Comparison of ENCODE assay signal across 13 cellular contexts in genomic region chr6:144664947-144665346, GRCh38.
DNase-seq lines count a peak whose midpoint lies in the region; ATAC-seq and TF ChIP-seq lines count a peak whose summit lies in the region.
"Had no signal": no experiment of that assay in that cellular context is flagged by ENCODE, and none has a peak within 500 bp of the region (broad histone marks: within the 10 kb centered on the region; RNA-seq: fewer than 3 reads in every experiment).

No MANE protein-coding gene starts in this region.

- H3K4me2 ChIP-seq in smooth muscle cell: peak overlapping the region; percentile 21

- peak overlapping the region in 3 of 8 donors; percentile 45 to 61 (median 54) for H3K4me3 Mint-ChIP-seq in CD4-positive, alpha-beta memory T cell
- H3K4me3 Mint-ChIP-seq in T-helper 17 cell (no peak overlapping the region), immature natural killer cell (peak overlapping the region in 3 of 5 donors; percentile 18 to 22 (median 21))

- peaks cover 62% of the 10 kb centered on the region for H3K4me1 ChIP-seq in CD4-positive, alpha-beta memory T cell (ENCODE audit: insufficient read depth, low read length)
- peaks cover 7% of the 10 kb centered on the region for H3K4me1 ChIP-seq in smooth muscle cell (ENCODE audit: low read depth)

- peak overlapping the region in 4 of 7 donors; percentile 35 to 50 (median 47) for H3K27ac Mint-ChIP-seq in CD4-positive, alpha-beta memory T cell
- H3K27ac Mint-ChIP-seq in T-helper 17 cell (peak overlapping the region; percentile 97), immature natural killer cell (peak overlapping the region in 2 of 6 donors; percentile 23 to 81)

- H3K9ac ChIP-seq in smooth muscle cell (ENCODE audit: low read depth): no peak overlapping the region
- H3K9ac ChIP-seq: GM23248 had no signal

- no peak for DNase-seq in CD4-positive, alpha-beta memory T cell
- DNase-seq in T-helper 17 cell (no peak), immature natural killer cell (no peak), smooth muscle cell (lab: John Stamatoyannopoulos, UW; ENCODE audit: unreplicated experiment) (no peak), NCI-H1092 (lab: John Stamatoyannopoulos, UW) (no peak)
- DNase-seq in activated CD8-positive, alpha-beta memory T cell treated with anti-CD3 and anti-CD28 coated beads, Interleukin-2, amount 50 U/mL, for 48 hours: no peak
- DNase-seq: DMS79, GM23248, IMR-90, KBM-7 had no signal

- ATAC-seq in T-helper 17 cell (peak; percentile 39), GM21723 (IDR thresholded peaks at IDR 0.05; ENCODE audit: unreplicated experiment) (no peak)
- ATAC-seq: GM12878, HCT116 had no signal

- intact Hi-C loops in CD4-positive, alpha-beta memory T cell (cut with micrococcal nuclease): no loop called here

- H3K36me3 ChIP-seq in CD4-positive, alpha-beta memory T cell (ENCODE audit: insufficient read depth, low read length): no peaks in the 10 kb centered on the region
- no peaks in the 10 kb centered on the region for H3K36me3 ChIP-seq in smooth muscle cell (ENCODE audit: low read depth)

- TF ChIP-seq CTCF in smooth muscle cell (IDR thresholded peaks at IDR 0.05; ENCODE audit: borderline replicate concordance, insufficient read depth, poor library complexity, severe bottlenecking): no peak

- CTCF ChIA-PET in CD4-positive, alpha-beta memory T cell (lab: Charles Lee; ENCODE audit: partially characterized antibody): no interaction called here

- H3F3A ChIP-seq in smooth muscle cell (ENCODE audit: low read depth): no peaks in the 10 kb centered on the region

- POLR2A ChIA-PET in CD4-positive, alpha-beta memory T cell (lab: Charles Lee; ENCODE audit: partially characterized antibody): interaction anchor here (1.4 kb wide), 1 partner anchor 10 kb away, joined by 6 read pairs; no protein-coding TSS in a partner anchor

- no peaks in the 10 kb centered on the region for H3K9me3 ChIP-seq in CD4-positive, alpha-beta memory T cell (ENCODE audit: control insufficient read depth in 1 of 2, low read length in 2 of 2)
- H3K9me3 ChIP-seq in T-helper 17 cell (ENCODE audit: control insufficient read depth, low read length, poor library complexity, severe bottlenecking) (peaks cover 5% of the 10 kb centered on the region), smooth muscle cell (replicated peaks; ENCODE audit: low read depth) (peaks cover under 1% of the 10 kb centered on the region)

- H3K27me3 Mint-ChIP-seq in CD4-positive, alpha-beta memory T cell: no peaks in the 10 kb centered on the region
- H3K27me3 Mint-ChIP-seq in T-helper 17 cell: no peaks in the 10 kb centered on the region
- H3K27me3 Mint-ChIP-seq in immature natural killer cell (ENCODE audit: low read depth in 3 of 3): peaks cover 0 to 2% (median 0%) of the 10 kb centered on the region in 3 donors

- H4K20me1 ChIP-seq in smooth muscle cell (ENCODE audit: low read depth): no peaks in the 10 kb centered on the region

- no peak overlapping the region for H2AFZ ChIP-seq in smooth muscle cell (ENCODE audit: low read depth)
- H2AFZ ChIP-seq: GM23248 had no signal

- no peak overlapping the region for H3K27ac ChIP-seq in CD4-positive, alpha-beta memory T cell (ENCODE audit: low read depth, low read length)
- no peak overlapping the region for H3K27ac ChIP-seq in smooth muscle cell (ENCODE audit: low read depth)
- H3K27ac ChIP-seq: GM23248 had no signal

- H3K27me3 ChIP-seq in CD4-positive, alpha-beta memory T cell (ENCODE audit: insufficient read depth, low read length): no peaks in the 10 kb centered on the region
- H3K27me3 ChIP-seq in smooth muscle cell (ENCODE audit: low read depth): no peaks in the 10 kb centered on the region

- H3K4me1 Mint-ChIP-seq in CD4-positive, alpha-beta memory T cell: peaks cover 52 to 81% (median 70%) of the 10 kb centered on the region in 4 donors
- peaks cover 49% of the 10 kb centered on the region for H3K4me1 Mint-ChIP-seq in T-helper 17 cell
- peaks cover 82 to 98% of the 10 kb centered on the region in 2 donors for H3K4me1 Mint-ChIP-seq in immature natural killer cell

- 96% methylated on average over 1 of the region's 1 CpG for WGBS in smooth muscle cell (ENCODE audit: low lambda C conversion rate)

- no peak overlapping the region for H3K4me3 ChIP-seq in CD4-positive, alpha-beta memory T cell (ENCODE audit: low read length in 2 of 2)
- H3K4me3 ChIP-seq in smooth muscle cell: no peak overlapping the region
- H3K4me3 ChIP-seq: GM12878, GM23248 had no signal

- H3K36me3 Mint-ChIP-seq in CD4-positive, alpha-beta memory T cell: peaks cover 16 to 18% of the 10 kb centered on the region in 2 donors
- no peaks in the 10 kb centered on the region for H3K36me3 Mint-ChIP-seq in T-helper 17 cell (ENCODE audit: low read depth)
- peaks cover 0 to 5% (median 3%) of the 10 kb centered on the region in 3 donors for H3K36me3 Mint-ChIP-seq in immature natural killer cell

- peaks cover 5% of the 10 kb centered on the region for H3K79me2 ChIP-seq in smooth muscle cell (ENCODE audit: low read depth)

- H3K9me3 Mint-ChIP-seq in CD4-positive, alpha-beta memory T cell: peaks cover 0 to 13% (median 9%) of the 10 kb centered on the region in 8 donors
- peaks cover 0 to 1% (median 0%) of the 10 kb centered on the region in 6 donors for H3K9me3 Mint-ChIP-seq in immature natural killer cell
